12 cellular contexts compared by ENCODE assay signal in genomic region chr1:41588334-41588875, GRCh38.
DNase-seq lines count a peak whose midpoint lies in the region; ATAC-seq and TF ChIP-seq lines count a peak whose summit lies in the region.
"Had no signal": no experiment of that assay in that cellular context is flagged by ENCODE, and none has a peak within 500 bp of the region (broad histone marks: within the 10 kb centered on the region; RNA-seq: fewer than 3 reads in every experiment).

No MANE protein-coding gene starts in this region.

- H3K27ac Mint-ChIP-seq in activated CD4-positive, alpha-beta memory T cell treated with anti-CD3 and anti-CD28 coated beads, Interleukin-2, amount 10 ng/mL, durations not matched to agents 7 days and 5 days: no peak overlapping the region
- H3K27ac Mint-ChIP-seq in activated CD4-positive, alpha-beta memory T cell treated with anti-CD3 and anti-CD28 coated beads for 36 hours: no peak overlapping the region
- H3K27ac Mint-ChIP-seq in stimulated activated naive CD8-positive, alpha-beta T cell treated with anti-CD3 and anti-CD28 coated beads, Interleukin-15, amount 100 ng/mL, for 72 hours: peak overlapping the region; percentile 20 to 74
- H3K27ac Mint-ChIP-seq in stimulated activated effector memory CD8-positive, alpha-beta T cell treated with anti-CD3 and anti-CD28 coated beads, Interleukin-12 subunit alpha, Interleukin-12 subunit beta, amount 100 ng/mL, for 72 hours: peak overlapping the region; percentile 48
- H3K27ac Mint-ChIP-seq: GM23338 had no signal

- CTCF ChIA-PET in activated CD4-positive, alpha-beta memory T cell treated with anti-CD3 and anti-CD28 coated beads, Interleukin-2, amount 10 ng/mL, durations not matched to agents 7 days and 5 days (lab: Charles Lee): interaction anchor here (0.6 kb wide), 1 partner anchor 15 kb away, joined by 3 read pairs; no protein-coding TSS in a partner anchor
- CTCF ChIA-PET in activated CD4-positive, alpha-beta memory T cell treated with anti-CD3 and anti-CD28 coated beads for 36 hours (lab: Charles Lee): interaction anchor here (0.6 kb wide), 1 partner anchor 23 kb away, joined by 3 read pairs; no protein-coding TSS in a partner anchor

- POLR2A ChIA-PET in activated CD4-positive, alpha-beta memory T cell treated with anti-CD3 and anti-CD28 coated beads, Interleukin-2, amount 10 ng/mL, durations not matched to agents 7 days and 5 days (lab: Charles Lee): no interaction called here
- POLR2A ChIA-PET in activated CD4-positive, alpha-beta memory T cell treated with anti-CD3 and anti-CD28 coated beads for 36 hours (lab: Charles Lee): no interaction called here

- H3K9me3 Mint-ChIP-seq in activated CD4-positive, alpha-beta memory T cell treated with anti-CD3 and anti-CD28 coated beads, Interleukin-2, amount 10 ng/mL, durations not matched to agents 7 days and 5 days: no peaks in the 10 kb centered on the region
- H3K9me3 Mint-ChIP-seq in activated CD4-positive, alpha-beta memory T cell treated with anti-CD3 and anti-CD28 coated beads for 36 hours: no peaks in the 10 kb centered on the region
- H3K9me3 Mint-ChIP-seq in stimulated activated naive CD8-positive, alpha-beta T cell treated with anti-CD3 and anti-CD28 coated beads, Interleukin-15, amount 100 ng/mL, for 72 hours: no peaks in the 10 kb centered on the region
- no peaks in the 10 kb centered on the region for H3K9me3 Mint-ChIP-seq in stimulated activated effector memory CD8-positive, alpha-beta T cell treated with anti-CD3 and anti-CD28 coated beads, Interleukin-12 subunit alpha, Interleukin-12 subunit beta, amount 100 ng/mL, for 72 hours
- H3K9me3 Mint-ChIP-seq: GM23338 had no signal

- peak; percentile 9 for DNase-seq in activated CD4-positive, alpha-beta memory T cell treated with anti-CD3 and anti-CD28 coated beads, Interleukin-2, amount 10 ng/mL, durations not matched to agents 7 days and 5 days
- no peak for DNase-seq in activated CD4-positive, alpha-beta memory T cell treated with anti-CD3 and anti-CD28 coated beads for 36 hours
- DNase-seq in stimulated activated naive CD8-positive, alpha-beta T cell treated with anti-CD3 and anti-CD28 coated beads, Interleukin-15, amount 100 ng/mL, for 72 hours: no peak
- no peak for DNase-seq in stimulated activated naive CD8-positive, alpha-beta T cell treated with anti-CD3 and anti-CD28 coated beads, Interleukin-15, Interleukin-2, amounts not matched to agents 100 U/mL and 50 U/mL, for 24 hours
- DNase-seq in stimulated activated effector memory CD8-positive, alpha-beta T cell treated with anti-CD3 and anti-CD28 coated beads, Interleukin-12 subunit alpha, Interleukin-12 subunit beta, amount 100 ng/mL, for 72 hours (ENCODE audit: low spot score in 2 of 2): no peak
- no peak for DNase-seq in SKM-1 treated with dmso at 0.1 percent for 144 hours (lab: John Stamatoyannopoulos, UW; ENCODE audit: unreplicated experiment)
- DNase-seq: 8988T; CD4-positive, CD25-positive, alpha-beta regulatory T cell; H7 had no signal

- ATAC-seq in stimulated activated naive CD8-positive, alpha-beta T cell treated with anti-CD3 and anti-CD28 coated beads, Interleukin-15, amount 100 ng/mL, for 72 hours: no peak
- ATAC-seq in stimulated activated naive CD8-positive, alpha-beta T cell treated with anti-CD3 and anti-CD28 coated beads, Interleukin-15, Interleukin-2, amounts not matched to agents 100 U/mL and 50 U/mL, for 24 hours: no peak
- no peak for ATAC-seq in stimulated activated effector memory CD8-positive, alpha-beta T cell treated with anti-CD3 and anti-CD28 coated beads, Interleukin-12 subunit alpha, Interleukin-12 subunit beta, amount 100 ng/mL, for 72 hours
- ATAC-seq in GM18505 (IDR thresholded peaks at IDR 0.05; ENCODE audit: unreplicated experiment): no peak
- ATAC-seq: GM12878, GM23338 had no signal

- TF ChIP-seq POLR2A in GM18505 (IDR thresholded peaks at IDR 0.05; ENCODE audit: borderline replicate concordance, extremely low read depth, insufficient read depth, insufficient read length): no peak

- intact Hi-C loops in activated CD4-positive, alpha-beta memory T cell treated with anti-CD3 and anti-CD28 coated beads for 36 hours (cut with micrococcal nuclease): no loop called here

- H3K4me1 Mint-ChIP-seq in activated CD4-positive, alpha-beta memory T cell treated with anti-CD3 and anti-CD28 coated beads, Interleukin-2, amount 10 ng/mL, durations not matched to agents 7 days and 5 days: no peaks in the 10 kb centered on the region
- H3K4me1 Mint-ChIP-seq in activated CD4-positive, alpha-beta memory T cell treated with anti-CD3 and anti-CD28 coated beads for 36 hours (ENCODE audit: low read depth): peaks cover 4% of the 10 kb centered on the region
- peaks cover 17% of the 10 kb centered on the region for H3K4me1 Mint-ChIP-seq in stimulated activated naive CD8-positive, alpha-beta T cell treated with anti-CD3 and anti-CD28 coated beads, Interleukin-15, amount 100 ng/mL, for 72 hours
- H3K4me1 Mint-ChIP-seq in stimulated activated effector memory CD8-positive, alpha-beta T cell treated with anti-CD3 and anti-CD28 coated beads, Interleukin-12 subunit alpha, Interleukin-12 subunit beta, amount 100 ng/mL, for 72 hours: peaks cover 27% of the 10 kb centered on the region
- H3K4me1 Mint-ChIP-seq: GM23338 had no signal

- H3K36me3 Mint-ChIP-seq in activated CD4-positive, alpha-beta memory T cell treated with anti-CD3 and anti-CD28 coated beads, Interleukin-2, amount 10 ng/mL, durations not matched to agents 7 days and 5 days (ENCODE audit: low read depth): peaks cover 31% of the 10 kb centered on the region
- peaks cover 57% of the 10 kb centered on the region for H3K36me3 Mint-ChIP-seq in activated CD4-positive, alpha-beta memory T cell treated with anti-CD3 and anti-CD28 coated beads for 36 hours
- H3K36me3 Mint-ChIP-seq in stimulated activated effector memory CD8-positive, alpha-beta T cell treated with anti-CD3 and anti-CD28 coated beads, Interleukin-12 subunit alpha, Interleukin-12 subunit beta, amount 100 ng/mL, for 72 hours: peaks cover 28% of the 10 kb centered on the region

- no peak overlapping the region for H3K4me3 Mint-ChIP-seq in activated CD4-positive, alpha-beta memory T cell treated with anti-CD3 and anti-CD28 coated beads, Interleukin-2, amount 10 ng/mL, durations not matched to agents 7 days and 5 days
- H3K4me3 Mint-ChIP-seq in activated CD4-positive, alpha-beta memory T cell treated with anti-CD3 and anti-CD28 coated beads for 36 hours: no peak overlapping the region
- H3K4me3 Mint-ChIP-seq in stimulated activated naive CD8-positive, alpha-beta T cell treated with anti-CD3 and anti-CD28 coated beads, Interleukin-15, amount 100 ng/mL, for 72 hours: no peak overlapping the region
- no peak overlapping the region for H3K4me3 Mint-ChIP-seq in stimulated activated effector memory CD8-positive, alpha-beta T cell treated with anti-CD3 and anti-CD28 coated beads, Interleukin-12 subunit alpha, Interleukin-12 subunit beta, amount 100 ng/mL, for 72 hours
- H3K4me3 Mint-ChIP-seq: CD4-positive, CD25-positive, alpha-beta regulatory T cell; GM23338 had no signal

- no peaks in the 10 kb centered on the region for H3K27me3 Mint-ChIP-seq in activated CD4-positive, alpha-beta memory T cell treated with anti-CD3 and anti-CD28 coated beads, Interleukin-2, amount 10 ng/mL, durations not matched to agents 7 days and 5 days
- H3K27me3 Mint-ChIP-seq in activated CD4-positive, alpha-beta memory T cell treated with anti-CD3 and anti-CD28 coated beads for 36 hours: no peaks in the 10 kb centered on the region
- H3K27me3 Mint-ChIP-seq in stimulated activated naive CD8-positive, alpha-beta T cell treated with anti-CD3 and anti-CD28 coated beads, Interleukin-15, amount 100 ng/mL, for 72 hours: no peaks in the 10 kb centered on the region
- H3K27me3 Mint-ChIP-seq: CD4-positive, CD25-positive, alpha-beta regulatory T cell had no signal

Comparison
In these comparisons a context has a peak if more than half of its experiments do, and no peak if none do; other contexts are left out.
1. H3K27ac Mint-ChIP-seq: peak in stimulated activated naive CD8-positive, alpha-beta T cell treated with anti-CD3 and anti-CD28 coated beads, Interleukin-15, amount 100 ng/mL, for 72 hours (2 of 2) and stimulated activated effector memory CD8-positive, alpha-beta T cell treated with anti-CD3 and anti-CD28 coated beads, Interleukin-12 subunit alpha, Interleukin-12 subunit beta, amount 100 ng/mL, for 72 hours (single experiment); none in activated CD4-positive, alpha-beta memory T cell treated with anti-CD3 and anti-CD28 coated beads, Interleukin-2, amount 10 ng/mL, durations not matched to agents 7 days and 5 days (single experiment) and activated CD4-positive, alpha-beta memory T cell treated with anti-CD3 and anti-CD28 coated beads for 36 hours (single experiment).